1 cellular context compared by ENCODE assay signal in the genomic region with DNA sequence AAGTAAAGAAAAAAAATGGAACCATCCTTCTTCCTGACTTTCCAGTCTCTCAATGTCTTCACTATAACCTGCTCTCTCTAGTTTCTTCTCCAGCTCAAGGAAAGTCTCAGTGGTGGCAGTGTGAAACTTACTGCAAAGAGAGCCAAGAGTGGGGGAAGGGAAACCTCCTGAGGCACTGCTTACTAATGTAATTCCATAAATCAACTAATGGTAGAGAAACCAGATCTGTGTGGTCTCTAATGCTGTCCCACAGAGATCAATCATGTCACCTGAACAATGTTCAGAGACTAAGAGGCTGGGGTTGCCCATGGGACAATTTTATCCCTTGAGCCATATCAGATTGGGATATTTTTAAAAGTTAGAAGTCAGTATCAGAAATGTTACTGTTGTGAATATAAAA.
TF ChIP-seq lines count a peak whose summit lies in the region.

No MANE protein-coding gene starts in this region.

TF ChIP-seq in neural cell, 6 proteins besides CTCF, POLR2A, EP300 and RAD21:
- TF ChIP-seq, protein P1, sequence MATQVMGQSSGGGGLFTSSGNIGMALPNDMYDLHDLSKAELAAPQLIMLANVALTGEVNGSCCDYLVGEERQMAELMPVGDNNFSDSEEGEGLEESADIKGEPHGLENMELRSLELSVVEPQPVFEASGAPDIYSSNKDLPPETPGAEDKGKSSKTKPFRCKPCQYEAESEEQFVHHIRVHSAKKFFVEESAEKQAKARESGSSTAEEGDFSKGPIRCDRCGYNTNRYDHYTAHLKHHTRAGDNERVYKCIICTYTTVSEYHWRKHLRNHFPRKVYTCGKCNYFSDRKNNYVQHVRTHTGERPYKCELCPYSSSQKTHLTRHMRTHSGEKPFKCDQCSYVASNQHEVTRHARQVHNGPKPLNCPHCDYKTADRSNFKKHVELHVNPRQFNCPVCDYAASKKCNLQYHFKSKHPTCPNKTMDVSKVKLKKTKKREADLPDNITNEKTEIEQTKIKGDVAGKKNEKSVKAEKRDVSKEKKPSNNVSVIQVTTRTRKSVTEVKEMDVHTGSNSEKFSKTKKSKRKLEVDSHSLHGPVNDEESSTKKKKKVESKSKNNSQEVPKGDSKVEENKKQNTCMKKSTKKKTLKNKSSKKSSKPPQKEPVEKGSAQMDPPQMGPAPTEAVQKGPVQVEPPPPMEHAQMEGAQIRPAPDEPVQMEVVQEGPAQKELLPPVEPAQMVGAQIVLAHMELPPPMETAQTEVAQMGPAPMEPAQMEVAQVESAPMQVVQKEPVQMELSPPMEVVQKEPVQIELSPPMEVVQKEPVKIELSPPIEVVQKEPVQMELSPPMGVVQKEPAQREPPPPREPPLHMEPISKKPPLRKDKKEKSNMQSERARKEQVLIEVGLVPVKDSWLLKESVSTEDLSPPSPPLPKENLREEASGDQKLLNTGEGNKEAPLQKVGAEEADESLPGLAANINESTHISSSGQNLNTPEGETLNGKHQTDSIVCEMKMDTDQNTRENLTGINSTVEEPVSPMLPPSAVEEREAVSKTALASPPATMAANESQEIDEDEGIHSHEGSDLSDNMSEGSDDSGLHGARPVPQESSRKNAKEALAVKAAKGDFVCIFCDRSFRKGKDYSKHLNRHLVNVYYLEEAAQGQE (IDR thresholded peaks at IDR 0.05; ENCODE audit: borderline replicate concordance) = no peak
